ENCODE assay signal across 12 cellular contexts in genomic region chr14:70789361-70789760, GRCh38. TPM values are rescaled to one million over a fixed set of nuclear protein-coding genes. Genes with fewer than 3 reads are reported as not detected.
DNase-seq lines count a peak whose midpoint lies in the region; TF ChIP-seq lines count a peak whose summit lies in the region.
"Had no signal": no experiment of that assay in that cellular context is flagged by ENCODE, and none has a peak within 500 bp of the region (broad histone marks: within the 10 kb centered on the region; RNA-seq: fewer than 3 reads in every experiment).

No MANE protein-coding gene starts in this region.

- DNase-seq in DMS 273 (lab: John Stamatoyannopoulos, UW; ENCODE audit: unreplicated experiment) (peak; percentile 42), DMS 273 treated with DMSO at 0.1 percent for 48 hours (lab: John Stamatoyannopoulos, UW) (no peak), RWPE1 (ENCODE audit: low spot score) (no peak), fibroblast of peridontal ligament (ENCODE audit: extremely low read depth) (peak; percentile 17), stromal cell of bone marrow (ENCODE audit: low read depth) (peak; percentile 62), SKM-1 treated with dmso at 0.1 percent for 144 hours (lab: John Stamatoyannopoulos, UW; ENCODE audit: unreplicated experiment) (no peak), midbrain (lab: John Stamatoyannopoulos, UW) (no peak), G401 (ENCODE audit: low spot score) (no peak)
- DNase-seq: effector CD8-positive, alpha-beta T cell; Right ventricle myocardium superior had no signal

- CTCF ChIA-PET in RWPE1 (lab: Yijun Ruan, JAX): no interaction called here

- in situ Hi-C loops in G401 (cut with HindIII; ENCODE audit: low sequenced_read_pairs): no loop called here

- no peak for TF ChIP-seq CTCF in RWPE1 (conservative IDR thresholded peaks at IDR 0.05; ENCODE audit: low read depth)

- POLR2A ChIA-PET in RWPE1 (lab: Yijun Ruan, JAX; ENCODE audit: low non-redundant PET): no interaction called here

- H3K27ac ChIP-seq in RWPE1: peak overlapping the region; percentile 43; the same call in 1 of the 2 replicates
- H3K27ac ChIP-seq: 22Rv1, KMS-11 had no signal

RNA-seq across cellular contexts. Expression of gene MAP3K9, which starts 20.0 kb away (rescaled TPM):
- total RNA-seq in G401 (2014; rRNA removed; shearing (Covaris generic)): 3.3 and 3.8 TPM in 2 replicates

Comparison
In these comparisons a context has a peak if more than half of its experiments do, and no peak if none do; other contexts are left out.
1. DNase-seq: peak in DMS 273 (single experiment), fibroblast of peridontal ligament (single experiment) and stromal cell of bone marrow (single experiment); none in DMS 273 treated with DMSO at 0.1 percent for 48 hours (single experiment), RWPE1 (single experiment), SKM-1 treated with dmso at 0.1 percent for 144 hours (single experiment), midbrain (single experiment) and G401 (single experiment).